ENCODE assay signal across 1 cellular context in genomic region chr20:38175221-38176030, GRCh38.
TF ChIP-seq lines count a peak whose summit lies in the region.

No MANE protein-coding gene starts in this region.

TF ChIP-seq in IMR-90, 13 proteins besides CTCF, POLR2A, EP300 and RAD21 (continued from another document):
- TF ChIP-seq RFX5 (IDR thresholded peaks at IDR 0.05; ENCODE audit: low read depth, low read length) = no peak
- TF ChIP-seq MXI1 (IDR thresholded peaks at IDR 0.05; ENCODE audit: borderline replicate concordance, low read depth, low read length) = no peak
- TF ChIP-seq CHD1 (IDR thresholded peaks at IDR 0.05; ENCODE audit: low read depth, low read length) = no peak
- TF ChIP-seq RCOR1 (IDR thresholded peaks at IDR 0.05; ENCODE audit: insufficient replicate concordance, low read length) = no peak
TF ChIP-seq in IMR-90: peak in this region for 0.
